Comparison of ENCODE assay signal across 24 cellular contexts in genomic region chr6:363909-364308, GRCh38. TPM values are rescaled to one million over a fixed set of nuclear protein-coding genes. Genes with fewer than 3 reads are reported as not detected.
"Had no signal": no experiment of that assay in that cellular context is flagged by ENCODE, and none has a peak within 500 bp of the region (broad histone marks: within the 10 kb centered on the region; RNA-seq: fewer than 3 reads in every experiment).

No MANE protein-coding gene starts in this region.

- H3K4me1 Mint-ChIP-seq: activated CD4-positive, alpha-beta memory T cell treated with anti-CD3 and anti-CD28 coated beads, Interleukin-2, amount 10 ng/mL, durations not matched to agents 7 days and 5 days; activated CD4-positive, alpha-beta T cell treated with anti-CD3 and anti-CD28 coated beads, Interleukin-2, amount 10 ng/mL, durations not matched to agents 24 days and 14 days; activated CD8-positive, alpha-beta memory T cell treated with anti-CD3 and anti-CD28 coated beads, Interleukin-2, amount 10 ng/mL, durations not matched to agents 7 days and 5 days; activated naive CD4-positive, alpha-beta T cell treated with anti-CD3 and anti-CD28 coated beads, Interleukin-2, amount 10 ng/mL, durations not matched to agents 7 days and 5 days had no signal

- H3K4me1 ChIP-seq: body of pancreas, foreskin keratinocyte, parathyroid adenoma, vagina had no signal

- H3K36me3 ChIP-seq: cardiac muscle cell, right lobe of liver, vagina had no signal

- H3K36me3 Mint-ChIP-seq: type B pancreatic cell had no signal

- H3K27me3 Mint-ChIP-seq: activated naive CD8-positive, alpha-beta T cell treated with anti-CD3 and anti-CD28 coated beads, Interleukin-2, amount 50 U/mL, for 24 hours; stimulated activated naive B cell treated with anti-CD40 and anti-IgM and Interleukin-4, amounts not matched to agents 10 μg/mL and 1 μg/mL and 100 μg/mL, for 72 hours had no signal

- H3K27ac ChIP-seq: body of pancreas, cardiac muscle cell, foreskin keratinocyte, parathyroid adenoma, right lobe of liver, vagina, VCaP had no signal

- H3K9me3 ChIP-seq: right lobe of liver, vagina had no signal

- H3K27me3 ChIP-seq: body of pancreas, cardiac muscle cell, vagina had no signal

- H2AFZ ChIP-seq: parathyroid adenoma had no signal

- ATAC-seq: activated CD4-positive, CD25-positive, alpha-beta regulatory T cell treated with anti-CD3 and anti-CD28 coated beads, Interleukin-2, amount 50 U/mL, for 24 hours; activated CD8-positive, alpha-beta memory T cell treated with anti-CD3 and anti-CD28 coated beads, Interleukin-2, amount 10 ng/mL, durations not matched to agents 7 days and 5 days; activated naive CD8-positive, alpha-beta T cell treated with anti-CD3 and anti-CD28 coated beads, Interleukin-2, amount 50 U/mL, for 24 hours; body of pancreas; foreskin keratinocyte; right lobe of liver had no signal

- H3K4me3 Mint-ChIP-seq: activated CD4-positive, alpha-beta memory T cell treated with anti-CD3 and anti-CD28 coated beads, Interleukin-2, amount 10 ng/mL, durations not matched to agents 7 days and 5 days; activated CD4-positive, alpha-beta T cell treated with anti-CD3 and anti-CD28 coated beads, Interleukin-2, amount 10 ng/mL, durations not matched to agents 24 days and 14 days; activated CD8-positive, alpha-beta memory T cell treated with anti-CD3 and anti-CD28 coated beads, Interleukin-2, amount 10 ng/mL, durations not matched to agents 7 days and 5 days; activated naive CD4-positive, alpha-beta T cell treated with anti-CD3 and anti-CD28 coated beads, Interleukin-2, amount 10 ng/mL, durations not matched to agents 7 days and 5 days; activated naive CD8-positive, alpha-beta T cell treated with anti-CD3 and anti-CD28 coated beads, Interleukin-2, amount 50 U/mL, for 24 hours; T-helper 2 cell treated with Interferon-gamma antibody and Interleukin-4, amounts not matched to agents 5 μg/mL and 100 μg/mL, for 36 hours; type B pancreatic cell had no signal

- H3K4me3 ChIP-seq: body of pancreas, cardiac muscle cell, right lobe of liver, vagina had no signal

- H3K27ac Mint-ChIP-seq: activated CD4-positive, alpha-beta memory T cell treated with anti-CD3 and anti-CD28 coated beads, Interleukin-2, amount 10 ng/mL, durations not matched to agents 7 days and 5 days; activated CD4-positive, alpha-beta T cell treated with anti-CD3 and anti-CD28 coated beads, Interleukin-2, amount 10 ng/mL, durations not matched to agents 24 days and 14 days; activated CD8-positive, alpha-beta memory T cell treated with anti-CD3 and anti-CD28 coated beads, Interleukin-2, amount 10 ng/mL, durations not matched to agents 7 days and 5 days; activated naive CD4-positive, alpha-beta T cell treated with anti-CD3 and anti-CD28 coated beads, Interleukin-2, amount 10 ng/mL, durations not matched to agents 7 days and 5 days; activated naive CD8-positive, alpha-beta T cell treated with anti-CD3 and anti-CD28 coated beads, Interleukin-2, amount 50 U/mL, for 24 hours; T-helper 2 cell treated with Interferon-gamma antibody and Interleukin-4, amounts not matched to agents 5 μg/mL and 100 μg/mL, for 36 hours; type B pancreatic cell had no signal

- H3K9ac ChIP-seq: parathyroid adenoma had no signal

- H3K9me3 Mint-ChIP-seq: T-helper 2 cell treated with Interferon-gamma antibody and Interleukin-4, amounts not matched to agents 5 μg/mL and 100 μg/mL, for 36 hours had no signal

- H3K79me2 ChIP-seq: parathyroid adenoma had no signal

- DNase-seq: activated CD4-positive, alpha-beta memory T cell treated with anti-CD3 and anti-CD28 coated beads, Interleukin-2, amount 10 ng/mL, durations not matched to agents 7 days and 5 days; activated CD4-positive, alpha-beta T cell treated with anti-CD3 and anti-CD28 coated beads, Interleukin-2, amount 10 ng/mL, durations not matched to agents 24 days and 14 days; activated CD8-positive, alpha-beta memory T cell treated with anti-CD3 and anti-CD28 coated beads, Interleukin-2, amount 10 ng/mL, durations not matched to agents 7 days and 5 days; activated effector memory CD4-positive, alpha-beta T cell treated with anti-CD3 and anti-CD28 coated beads, Interleukin-2, amount 50 U/mL, for 16 hours; activated naive CD4-positive, alpha-beta T cell treated with anti-CD3 and anti-CD28 coated beads, Interleukin-2, amount 10 ng/mL, durations not matched to agents 7 days and 5 days; activated naive CD8-positive, alpha-beta T cell treated with anti-CD3 and anti-CD28 coated beads, Interleukin-2, amount 50 U/mL, for 24 hours; activated T-cell treated with anti-CD3 and anti-CD28 coated beads for 4 hours; body of pancreas; effector memory CD4-positive, alpha-beta T cell; foreskin keratinocyte; kidney glomerular epithelial cell; nucleus accumbens; small intestine; stimulated activated CD4-positive, alpha-beta T cell treated with anti-CD3 and anti-CD28 coated beads, Interleukin-2, amount 100 ng/mL, for 24 hours; stimulated activated naive B cell treated with anti-CD40 and anti-IgM and Interleukin-4, amounts not matched to agents 10 μg/mL and 1 μg/mL and 100 μg/mL, for 72 hours had no signal

RNA-seq across cellular contexts. Expression of gene IRF4, which starts 27.6 kb away (rescaled TPM):
- total RNA-seq: cardiac muscle cell, foreskin keratinocyte, myocyte had no signal
- polyA plus RNA-seq: cardiac muscle cell, foreskin keratinocyte had no signal
